12 cellular contexts compared by ENCODE assay signal in the genomic region with DNA sequence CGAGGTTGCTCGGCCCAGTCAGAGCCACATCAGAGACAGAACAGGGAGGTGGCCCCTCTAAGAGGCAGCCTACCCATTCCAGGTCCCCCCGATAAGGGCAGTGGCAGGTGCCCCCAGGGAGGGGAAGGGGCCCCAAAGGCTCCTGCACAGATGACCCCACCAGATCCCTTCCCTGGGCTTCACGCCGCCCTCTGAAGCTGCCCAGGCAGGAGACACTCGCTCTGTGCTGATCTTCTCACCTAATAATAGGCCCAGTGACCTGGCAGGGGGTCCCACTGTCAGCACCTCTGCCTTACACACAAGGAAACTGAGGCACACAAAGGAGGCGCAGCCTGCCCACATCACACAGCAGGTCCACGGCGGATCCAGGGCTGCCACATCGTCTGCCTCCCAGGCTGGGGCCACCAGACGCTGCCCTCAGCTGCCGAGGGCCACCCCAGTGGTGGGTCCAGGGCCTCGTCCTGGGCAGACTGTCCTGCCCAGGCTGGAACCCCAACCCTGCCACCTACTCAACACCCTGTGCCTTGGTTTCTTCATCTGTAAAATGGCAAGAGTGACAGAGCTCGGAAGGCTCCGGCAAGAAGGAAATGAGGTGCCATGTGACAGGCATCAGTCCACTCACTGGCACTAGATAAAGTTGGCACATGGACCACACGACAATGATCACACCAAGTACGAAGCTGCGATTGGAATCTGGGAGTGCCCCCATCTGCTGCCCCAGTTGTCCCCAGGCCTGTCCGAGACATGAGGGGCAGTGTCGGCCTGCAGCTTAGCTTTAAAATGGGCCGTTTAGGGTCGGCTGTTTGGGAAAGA. TPM values are rescaled to one million over a fixed set of nuclear protein-coding genes. Genes with fewer than 3 reads are reported as not detected.
DNase-seq lines count a peak whose midpoint lies in the region; ATAC-seq, FAIRE-seq and TF ChIP-seq lines count a peak whose summit lies in the region.
"Had no signal": no experiment of that assay in that cellular context is flagged by ENCODE, and none has a peak within 500 bp of the region (broad histone marks: within the 10 kb centered on the region; RNA-seq: fewer than 3 reads in every experiment).

No MANE protein-coding gene starts in this region.

- TF ChIP-seq CTCF in CD8-positive, alpha-beta T cell (IDR thresholded peaks at IDR 0.05): no peak
- no peak for TF ChIP-seq CTCF in K562 (IDR thresholded peaks at IDR 0.05 in 2 of 3, conservative IDR thresholded peaks at IDR 0.05 in 1 of 3; ENCODE audit: insufficient read depth in 2 of 3, low read depth in 1 of 3, low read length in 3 of 3)
- TF ChIP-seq CTCF in lung (IDR thresholded peaks at IDR 0.05; ENCODE audit: control extremely low read depth, extremely low read depth): no peak
- TF ChIP-seq CTCF in Caco-2 (IDR thresholded peaks at IDR 0.05; ENCODE audit: insufficient read depth in 1 of 2, low read depth in 1 of 2, low read length in 1 of 2, severe bottlenecking in 1 of 2, unreplicated experiment in 1 of 2): no peak

- H3K4me1 ChIP-seq in CD8-positive, alpha-beta T cell (ENCODE audit: insufficient read depth, low read length): peaks cover 72% of the 10 kb centered on the region
- peaks cover 0 to 19% of the 10 kb centered on the region in 2 experiments; a peak in 1 of 5 replicates for H3K4me1 ChIP-seq in K562 (replicated peaks in 1 of 2; ENCODE audit: control insufficient read depth in 2 of 2, insufficient read depth in 2 of 2, low read length in 2 of 2)
- peaks cover 5 to 7% of the 10 kb centered on the region in 2 donors for H3K4me1 ChIP-seq in lung (ENCODE audit: control insufficient read depth in 2 of 2, insufficient read depth in 2 of 2, low read length in 2 of 2)
- no peaks in the 10 kb centered on the region for H3K4me1 ChIP-seq in Caco-2

- H3K27me3 Mint-ChIP-seq in CD8-positive, alpha-beta T cell (ENCODE audit: low read depth): no peaks in the 10 kb centered on the region
- no peaks in the 10 kb centered on the region for H3K27me3 Mint-ChIP-seq in stimulated activated memory B cell treated with anti-CD40 and anti-IgM and Interleukin-4, amounts not matched to agents 10 μg/mL and 1 μg/mL and 100 μg/mL, for 72 hours
- H3K27me3 Mint-ChIP-seq in activated CD8-positive, alpha-beta memory T cell treated with anti-CD3 and anti-CD28 coated beads, Interleukin-2, amount 10 ng/mL, durations not matched to agents 7 days and 5 days: no peaks in the 10 kb centered on the region
- no peaks in the 10 kb centered on the region for H3K27me3 Mint-ChIP-seq in Caco-2 (ENCODE audit: insufficient read depth, unreplicated experiment)

- no peaks in the 10 kb centered on the region for H3K9me3 ChIP-seq in CD8-positive, alpha-beta T cell (ENCODE audit: low read length)
- H3K9me3 ChIP-seq in K562 (replicated peaks; ENCODE audit: control insufficient read depth, insufficient read depth, low read depth, low read length) (no peaks in the 10 kb centered on the region), lung (ENCODE audit: control insufficient read depth in 2 of 2, insufficient read depth in 1 of 2, low read length in 1 of 2) (no peaks in the 10 kb centered on the region), Caco-2 (no peaks in the 10 kb centered on the region)
- H3K9me3 ChIP-seq: MG63 had no signal

- in situ Hi-C loops in K562 (cut with MboI): loop anchor here (5.0 to 25.0 kb wide), 3 partner anchors 134 to 769 kb away; a partner anchor contains a TSS

- no peak overlapping the region for H3K4me3 Mint-ChIP-seq in CD8-positive, alpha-beta T cell
- H3K4me3 Mint-ChIP-seq in stimulated activated memory B cell treated with anti-CD40 and anti-IgM and Interleukin-4, amounts not matched to agents 10 μg/mL and 1 μg/mL and 100 μg/mL, for 72 hours: no peak overlapping the region
- no peak overlapping the region for H3K4me3 Mint-ChIP-seq in activated CD8-positive, alpha-beta memory T cell treated with anti-CD3 and anti-CD28 coated beads, Interleukin-2, amount 10 ng/mL, durations not matched to agents 7 days and 5 days
- no peak overlapping the region for H3K4me3 Mint-ChIP-seq in Caco-2 (ENCODE audit: unreplicated experiment)

- no peak for FAIRE-seq in K562 (lab: Jason Lieb, UNC)

- POLR2A ChIA-PET in CD8-positive, alpha-beta T cell (lab: Charles Lee): interaction anchor here (2.3 to 30.7 kb wide), 3 partner anchors 12 to 134 kb away, joined by 38 to 2627 read pairs (median 206); a partner anchor contains a TSS
- POLR2A ChIA-PET in K562 (lab: Yijun Ruan, JAX) (interaction anchor here (0.5 kb wide), 1 partner anchor 42 kb away, joined by 3 read pairs; no protein-coding TSS in a partner anchor), Caco-2 (lab: Charles Lee) (interaction anchor here (0.6 kb wide), 1 partner anchor 203 kb away, joined by 6 read pairs; no protein-coding TSS in a partner anchor)

- peak overlapping the region; percentile 66 for H3K27ac ChIP-seq in CD8-positive, alpha-beta T cell (ENCODE audit: low read depth, low read length)
- H3K27ac ChIP-seq in K562 (ENCODE audit: extremely low read depth, low read depth, low read length) (no peak overlapping the region), lung (ENCODE audit: low read depth in 1 of 2, low read length in 1 of 2) (peak overlapping the region; percentile 54 to 89)
- H3K27ac ChIP-seq: HL-60 had no signal

- 97% methylated on average over 20 of the region's 22 CpGs for WGBS in K562 (ENCODE audit: insufficient coverage, low coverage, missing lambda C conversion rate)
- WGBS in lung, 2 donors: 93 to 95% methylated on average over 22 of the region's 22 CpGs

- peaks cover 8% of the 10 kb centered on the region for H3K36me3 ChIP-seq in CD8-positive, alpha-beta T cell (ENCODE audit: insufficient read depth, low read length)
- H3K36me3 ChIP-seq in K562 (ENCODE audit: control insufficient read depth, insufficient read depth, low read length): peaks cover 43% of the 10 kb centered on the region; the same call in 1 of the 3 replicates
- H3K36me3 ChIP-seq in lung (ENCODE audit: control insufficient read depth in 2 of 2, insufficient read depth in 2 of 2, low read length in 2 of 2): peaks cover 0 to 46% of the 10 kb centered on the region in 2 donors
- peaks cover 5% of the 10 kb centered on the region for H3K36me3 ChIP-seq in Caco-2 (ENCODE audit: control insufficient read depth, insufficient read depth, low read length)

- peak overlapping the region; percentile 85 for H3K27ac Mint-ChIP-seq in CD8-positive, alpha-beta T cell
- H3K27ac Mint-ChIP-seq in stimulated activated memory B cell treated with anti-CD40 and anti-IgM and Interleukin-4, amounts not matched to agents 10 μg/mL and 1 μg/mL and 100 μg/mL, for 72 hours: peak overlapping the region; percentile 88
- no peak overlapping the region for H3K27ac Mint-ChIP-seq in activated CD8-positive, alpha-beta memory T cell treated with anti-CD3 and anti-CD28 coated beads, Interleukin-2, amount 10 ng/mL, durations not matched to agents 7 days and 5 days
- no peak overlapping the region for H3K27ac Mint-ChIP-seq in Caco-2 (ENCODE audit: unreplicated experiment)

- ATAC-seq in CD8-positive, alpha-beta T cell: no peak
- ATAC-seq in K562 (no peak), lung (ENCODE audit: insufficient read depth, low FRiP score) (no peak)
- no peak for ATAC-seq in stimulated activated memory B cell treated with anti-CD40 and anti-IgM and Interleukin-4, amounts not matched to agents 10 μg/mL and 1 μg/mL and 100 μg/mL, for 72 hours
- ATAC-seq in activated CD8-positive, alpha-beta memory T cell treated with anti-CD3 and anti-CD28 coated beads, Interleukin-2, amount 10 ng/mL, durations not matched to agents 7 days and 5 days: no peak
- ATAC-seq: Panc1 had no signal

- no peaks in the 10 kb centered on the region for H3K9me1 ChIP-seq in K562 (ENCODE audit: control insufficient read depth, insufficient read depth, low read length)

- no TSS peak for BruUV-seq in K562 (replicated peaks; lab: Mats Ljungman, UMichigan)
- no TSS peak for BruUV-seq in Caco-2 (replicated peaks; lab: Mats Ljungman, UMichigan)

- no peaks in the 10 kb centered on the region for H3K9me3 Mint-ChIP-seq in CD8-positive, alpha-beta T cell
- H3K9me3 Mint-ChIP-seq in stimulated activated memory B cell treated with anti-CD40 and anti-IgM and Interleukin-4, amounts not matched to agents 10 μg/mL and 1 μg/mL and 100 μg/mL, for 72 hours: peaks cover 3% of the 10 kb centered on the region
- no peaks in the 10 kb centered on the region for H3K9me3 Mint-ChIP-seq in activated CD8-positive, alpha-beta memory T cell treated with anti-CD3 and anti-CD28 coated beads, Interleukin-2, amount 10 ng/mL, durations not matched to agents 7 days and 5 days (ENCODE audit: low read depth)
- no peaks in the 10 kb centered on the region for H3K9me3 Mint-ChIP-seq in Caco-2 (ENCODE audit: unreplicated experiment)

- H3K27me3 ChIP-seq in CD8-positive, alpha-beta T cell (ENCODE audit: insufficient read depth, low read length): no peaks in the 10 kb centered on the region
- H3K27me3 ChIP-seq in K562 (ENCODE audit: control insufficient read depth in 2 of 2, insufficient read depth in 2 of 2, low read length in 2 of 2) (no peaks in the 10 kb centered on the region), lung (ENCODE audit: control insufficient read depth, insufficient read depth) (no peaks in the 10 kb centered on the region), Caco-2 (replicated peaks; ENCODE audit: control insufficient read depth, insufficient read depth, low read length) (no peaks in the 10 kb centered on the region)
- H3K27me3 ChIP-seq: MG63 had no signal

- no peak for DNase-seq in CD8-positive, alpha-beta T cell
- no peak for DNase-seq in K562 (ENCODE audit: extremely low read depth in 1 of 4, low spot score in 3 of 4)
- no peak for DNase-seq in lung (ENCODE audit: low spot score)
- DNase-seq in activated CD8-positive, alpha-beta memory T cell treated with anti-CD3 and anti-CD28 coated beads, Interleukin-2, amount 10 ng/mL, durations not matched to agents 7 days and 5 days: no peak
- DNase-seq in Caco-2: no peak
- DNase-seq in NOMO-1 treated with DMSO at 0.1 percent for 48 hours (lab: John Stamatoyannopoulos, UW; ENCODE audit: unreplicated experiment): no peak
- DNase-seq: COR-L47, MG63, NCI-H2171 treated with DMSO at 0.1 percent for 48 hours had no signal

- intact Hi-C loops in CD8-positive, alpha-beta T cell (cut with DNase I, micrococcal nuclease): loop anchor here in 1 of 2 experiments (5.0 kb wide), 1 partner anchor 184 kb away; a partner anchor contains a TSS
- intact Hi-C loops in K562 (cut with micrococcal nuclease): no loop called here
- intact Hi-C loops in Caco-2 (cut with micrococcal nuclease; ENCODE audit: unreplicated experiment): loop anchor here (10.0 kb wide), 1 partner anchor 336 kb away; no protein-coding TSS in a partner anchor

- TF ChIP-seq POLR2A in K562 (conservative IDR thresholded peaks at IDR 0.05): no peak

- H2AFZ ChIP-seq in K562 (ENCODE audit: low read depth, low read length): no peak overlapping the region

- CTCF ChIA-PET in CD8-positive, alpha-beta T cell (lab: Charles Lee): interaction anchor here (1.8 to 4.2 kb wide), 11 partner anchors 12 to 134 kb away, joined by 5 to 149 read pairs (median 22); a partner anchor contains a TSS
- CTCF ChIA-PET in K562 (lab: Yijun Ruan, JAX; ENCODE audit: low intra/inter-chr PET ratio) (interaction anchor here (5.3 kb wide), 1 partner anchor 134 kb away, joined by 60 read pairs; no protein-coding TSS in a partner anchor), Caco-2 (lab: Charles Lee) (interaction anchor here (0.5 kb wide), 1 partner anchor 1289 kb away, joined by 3 read pairs; no protein-coding TSS in a partner anchor)
- CTCF ChIA-PET in activated CD8-positive, alpha-beta memory T cell treated with anti-CD3 and anti-CD28 coated beads, Interleukin-2, amount 10 ng/mL, durations not matched to agents 7 days and 5 days (lab: Charles Lee): interaction anchor here (1.1 to 5.3 kb wide), 9 partner anchors 10 to 196 kb away, joined by 3 to 137 read pairs (median 13); a partner anchor contains a TSS

- H3K79me2 ChIP-seq in K562 (ENCODE audit: control insufficient read depth, insufficient read depth, low read length): no peaks in the 10 kb centered on the region

- TF ChIP-seq EP300 in K562 (IDR thresholded peaks at IDR 0.05; ENCODE audit: low read length): no peak

- no peak overlapping the region for H3K4me2 ChIP-seq in K562 (ENCODE audit: insufficient read depth, low read length)

- no peak for TF ChIP-seq RAD21 in K562 (CRISPR knock-in tag; conservative IDR thresholded peaks at IDR 0.05 in 1 of 2, IDR thresholded peaks at IDR 0.05 in 1 of 2)

- no peak overlapping the region for H3K4me3 ChIP-seq in CD8-positive, alpha-beta T cell (ENCODE audit: low read depth, low read length)
- H3K4me3 ChIP-seq in K562 (no peak overlapping the region), lung (no peak overlapping the region), Caco-2 (ENCODE audit: low read depth, low read length) (no peak overlapping the region)
- H3K4me3 ChIP-seq: MG63 had no signal

- peaks cover 67% of the 10 kb centered on the region for H3K4me1 Mint-ChIP-seq in CD8-positive, alpha-beta T cell (ENCODE audit: low read depth)
- peaks cover 72% of the 10 kb centered on the region for H3K4me1 Mint-ChIP-seq in stimulated activated memory B cell treated with anti-CD40 and anti-IgM and Interleukin-4, amounts not matched to agents 10 μg/mL and 1 μg/mL and 100 μg/mL, for 72 hours
- H3K4me1 Mint-ChIP-seq in activated CD8-positive, alpha-beta memory T cell treated with anti-CD3 and anti-CD28 coated beads, Interleukin-2, amount 10 ng/mL, durations not matched to agents 7 days and 5 days: peaks cover 26% of the 10 kb centered on the region
- H3K4me1 Mint-ChIP-seq in Caco-2 (ENCODE audit: low read depth, unreplicated experiment): no peaks in the 10 kb centered on the region

- peaks cover 42% of the 10 kb centered on the region for H3K36me3 Mint-ChIP-seq in CD8-positive, alpha-beta T cell
- peaks cover 61% of the 10 kb centered on the region for H3K36me3 Mint-ChIP-seq in stimulated activated memory B cell treated with anti-CD40 and anti-IgM and Interleukin-4, amounts not matched to agents 10 μg/mL and 1 μg/mL and 100 μg/mL, for 72 hours
- peaks cover 13% of the 10 kb centered on the region for H3K36me3 Mint-ChIP-seq in activated CD8-positive, alpha-beta memory T cell treated with anti-CD3 and anti-CD28 coated beads, Interleukin-2, amount 10 ng/mL, durations not matched to agents 7 days and 5 days
- H3K36me3 Mint-ChIP-seq in Caco-2 (ENCODE audit: insufficient read depth, unreplicated experiment): peaks cover 28% of the 10 kb centered on the region

- no peaks in the 10 kb centered on the region for H4K20me1 ChIP-seq in K562 (replicated peaks; ENCODE audit: control insufficient read depth, insufficient read depth, low read length)

- peak overlapping the region in 1 of 2 experiments; percentile 55; a peak in 2 of 4 replicates for H3K9ac ChIP-seq in K562 (ENCODE audit: insufficient read depth in 1 of 2, low read depth in 2 of 2, low read length in 2 of 2)

RNA-seq across cellular contexts. Expression of a gene that starts 56.5 kb away (rescaled TPM):
- total RNA-seq in CD8-positive, alpha-beta T cell: 100 to 1,000 TPM; 817 to 847 TPM
- not detected in 2 replicates for total RNA-seq in K562 (2011; cell fraction: chromatin; rRNA removed; ENCODE audit: low replicate concordance)
- 0.17 and 0.26 TPM in 2 replicates for total RNA-seq in K562 (2011; cell fraction: nucleolus; rRNA removed)
- not detected in 2 replicates for total RNA-seq in K562 (2011; cell fraction: nucleoplasm; rRNA removed)
- 0.20 TPM in 1 of 2 replicates, not detected in the other for total RNA-seq in K562 (2014; rRNA removed)
- 0.07 TPM in 1 of 2 replicates, not detected in the other for total RNA-seq in K562 (2014; rRNA removed; fragmentation: Illumina TruSeq; extraction: Trizol)
- not detected in 2 replicates for total RNA-seq in K562 (2015; rRNA removed; fragmentation: Illumina TruSeq; extraction: Trizol)
- 0.71 and 1.3 TPM in 2 replicates for total RNA-seq in K562 (2021)
- polyA plus RNA-seq in K562 (2011; rRNA removed): not detected in 2 replicates
- polyA plus RNA-seq in K562 (2011; cell fraction: cytosol; rRNA removed): 0.04 and 0.22 TPM in 2 replicates
- polyA plus RNA-seq in K562 (2011; cell fraction: nucleus; rRNA removed): 0.17 and 0.40 TPM in 2 replicates
- 0.22 and 1.9 TPM in 2 replicates for polyA plus RNA-seq in K562 (2012)
- polyA plus RNA-seq in K562 (2014; fragmentation: Illumina TruSeq; extraction: Trizol): not detected in 2 replicates
- polyA plus RNA-seq in K562 (2014; fragmentation: Nextera tagmentation; extraction: Ambion mirVana): not detected
- polyA plus RNA-seq in K562 (2014; rRNA removed): 0.19 TPM in 1 of 2 replicates, not detected in the other
- polyA minus RNA-seq in K562 (2011; rRNA and poly(A)+ RNA removed): not detected in 2 replicates
- polyA minus RNA-seq in K562 (2011; cell fraction: cytosol; rRNA and poly(A)+ RNA removed): not detected in 2 replicates
- polyA minus RNA-seq in K562 (2011; cell fraction: nucleus; rRNA and poly(A)+ RNA removed): not detected in 2 replicates
- 100 to 1,000 TPM in 1 of 2 donors, 10 to 100 TPM in 1; 32.5 to 104 TPM for total RNA-seq in lung
- polyA plus RNA-seq in lung: 100 to 1,000 TPM in 1 of 2 donors, 1 to 10 TPM in 1; 7.7 to 121 TPM
- 100 to 1,000 TPM in 1 of 2 experiments, 10 to 100 TPM in 1; 62.1 to 124 TPM for total RNA-seq in activated CD8-positive, alpha-beta memory T cell treated with anti-CD3 and anti-CD28 coated beads, Interleukin-2, amount 10 ng/mL, durations not matched to agents 7 days and 5 days
- total RNA-seq in Caco-2 (2022): 0.77 and 1.2 TPM in 2 replicates

Comparison
In these comparisons a context has a peak if more than half of its experiments do, and no peak if none do; other contexts are left out.
1. H3K27ac Mint-ChIP-seq: peak in CD8-positive, alpha-beta T cell (single experiment) and stimulated activated memory B cell treated with anti-CD40 and anti-IgM and Interleukin-4, amounts not matched to agents 10 μg/mL and 1 μg/mL and 100 μg/mL, for 72 hours (single experiment); none in activated CD8-positive, alpha-beta memory T cell treated with anti-CD3 and anti-CD28 coated beads, Interleukin-2, amount 10 ng/mL, durations not matched to agents 7 days and 5 days (single experiment) and Caco-2 (single experiment).
2. RNA of a gene that starts 56.5 kb away (total RNA-seq): 817 to 847 TPM in CD8-positive, alpha-beta T cell, 62.1 to 124 TPM in activated CD8-positive, alpha-beta memory T cell treated with anti-CD3 and anti-CD28 coated beads, Interleukin-2, amount 10 ng/mL, durations not matched to agents 7 days and 5 days and 32.5 to 104 TPM in lung; 0.77 to 1.2 TPM in Caco-2 and 0.07 to 1.3 TPM in K562; every median in the first group is over 10 times any median in the second.